23 cellular contexts compared by ENCODE assay signal in genomic region chr6:45921703-45922270, GRCh38.
DNase-seq lines count a peak whose midpoint lies in the region; ATAC-seq and TF ChIP-seq lines count a peak whose summit lies in the region.
"Had no signal": no experiment of that assay in that cellular context is flagged by ENCODE, and none has a peak within 500 bp of the region (broad histone marks: within the 10 kb centered on the region; RNA-seq: fewer than 3 reads in every experiment).

No MANE protein-coding gene starts in this region.

- no peak for TF ChIP-seq RAD21 in SK-N-SH (IDR thresholded peaks at IDR 0.05; ENCODE audit: low read length)

- 41% methylated on average over 6 of the region's 6 CpGs for WGBS in SK-N-SH (ENCODE audit: low lambda C conversion rate)
- 67 to 71% methylated on average over 6 of the region's 6 CpGs for WGBS in esophagus squamous epithelium, 2 donors

- no peak overlapping the region for H3K27ac ChIP-seq in SK-N-SH (ENCODE audit: low read depth in 2 of 2, low read length in 1 of 2)
- H3K27ac ChIP-seq in esophagus squamous epithelium: no peak overlapping the region
- H3K27ac ChIP-seq in CD8-positive, alpha-beta memory T cell (ENCODE audit: low read depth, low read length): no peak overlapping the region

- TF ChIP-seq CTCF in SK-N-SH (IDR thresholded peaks at IDR 0.05) (no peak), fibroblast of mammary gland (conservative IDR thresholded peaks at IDR 0.05; ENCODE audit: control insufficient read depth, insufficient read depth, low read depth, low read length) (no peak), osteocyte (IDR thresholded peaks at IDR 0.05) (no peak), esophagus squamous epithelium (IDR thresholded peaks at IDR 0.05) (no peak)

- no peak for ATAC-seq in SK-N-SH treated with all-trans-retinoic acid at 6 μM for 48 hours

- H3K9me3 ChIP-seq in SK-N-SH (no peaks in the 10 kb centered on the region), esophagus squamous epithelium (no peaks in the 10 kb centered on the region)
- no peaks in the 10 kb centered on the region for H3K9me3 ChIP-seq in CD8-positive, alpha-beta memory T cell (ENCODE audit: low read length)
- H3K9me3 ChIP-seq: BE2C had no signal

- CTCF ChIA-PET in SK-N-SH (lab: Yijun Ruan, JAX): interaction anchor here (1.4 to 2.2 kb wide), 6 partner anchors 9 to 1451 kb away, joined by 3 to 26 read pairs (median 8); no protein-coding TSS in a partner anchor
- CTCF ChIA-PET in CD8-positive, alpha-beta memory T cell (lab: Charles Lee): interaction anchor here (0.8 to 3.9 kb wide), 10 partner anchors 8 to 1447 kb away, joined by 3 to 26 read pairs (median 3); no protein-coding TSS in a partner anchor

- no peak overlapping the region for H3K27ac Mint-ChIP-seq in osteocyte (ENCODE audit: unreplicated experiment)
- peak overlapping the region in 2 of 8 donors; percentile 25 to 55 for H3K27ac Mint-ChIP-seq in CD8-positive, alpha-beta memory T cell
- H3K27ac Mint-ChIP-seq: IgD-negative memory B cell, naive B cell had no signal

- no peak overlapping the region for H3K4me3 ChIP-seq in SK-N-SH (ENCODE audit: low read depth in 2 of 2, low read length in 1 of 2)
- H3K4me3 ChIP-seq in fibroblast of mammary gland (ENCODE audit: control insufficient read depth, low read depth, low read length): no peak overlapping the region
- no peak overlapping the region for H3K4me3 ChIP-seq in esophagus squamous epithelium
- H3K4me3 ChIP-seq in CD8-positive, alpha-beta memory T cell (ENCODE audit: low read length): no peak overlapping the region
- H3K4me3 ChIP-seq: lung, smooth muscle cell had no signal

- no peaks in the 10 kb centered on the region for H4K20me1 ChIP-seq in SK-N-SH (ENCODE audit: insufficient read depth)

- H3K4me2 ChIP-seq in SK-N-SH: no peak overlapping the region

- H3K36me3 ChIP-seq in SK-N-SH (replicated peaks in 1 of 2; ENCODE audit: control insufficient read depth in 1 of 2, insufficient read depth in 2 of 2, low read length in 1 of 2): no peaks in the 10 kb centered on the region
- no peaks in the 10 kb centered on the region for H3K36me3 ChIP-seq in esophagus squamous epithelium
- no peaks in the 10 kb centered on the region for H3K36me3 ChIP-seq in CD8-positive, alpha-beta memory T cell (ENCODE audit: insufficient read depth, low read length)
- H3K36me3 ChIP-seq: BE2C had no signal

- H3K9me2 ChIP-seq in SK-N-SH: no peaks in the 10 kb centered on the region

- H3K27me3 Mint-ChIP-seq in osteocyte (ENCODE audit: unreplicated experiment): no peaks in the 10 kb centered on the region
- no peaks in the 10 kb centered on the region for H3K27me3 Mint-ChIP-seq in CD8-positive, alpha-beta memory T cell
- H3K27me3 Mint-ChIP-seq: IgD-negative memory B cell had no signal

- H3K27me3 ChIP-seq in SK-N-SH (ENCODE audit: insufficient read depth) (no peaks in the 10 kb centered on the region), esophagus squamous epithelium (no peaks in the 10 kb centered on the region)
- no peaks in the 10 kb centered on the region for H3K27me3 ChIP-seq in CD8-positive, alpha-beta memory T cell (ENCODE audit: insufficient read depth, low read length, poor library complexity, severe bottlenecking)
- H3K27me3 ChIP-seq: BE2C had no signal

- H3K9ac ChIP-seq in SK-N-SH: no peak overlapping the region

- DNase-seq in SK-N-SH (no peak), M059J (ENCODE audit: low read depth) (peak; percentile 36), fibroblast of mammary gland (ENCODE audit: low read depth) (peak; percentile 18), osteocyte (ENCODE audit: extremely low spot score, unreplicated experiment) (peak; percentile 36), esophagus squamous epithelium (lab: John Stamatoyannopoulos, UW) (no peak), NCI-H1436 treated with DMSO at 0.1 percent for 48 hours (lab: John Stamatoyannopoulos, UW) (no peak)
- no peak for DNase-seq in CD8-positive, alpha-beta memory T cell
- DNase-seq: activated CD4-positive, CD25-positive, alpha-beta regulatory T cell; activated naive CD4-positive, alpha-beta T cell treated with anti-CD3 and anti-CD28 coated beads, Interleukin-2, amount 50 U/mL, for 16 hours; BE2C; Calu3; erythroblast; glutamatergic neuron; H7; naive B cell; NCI-H1930; SIG-M5; T-helper 9 cell had no signal

- peaks cover 29% of the 10 kb centered on the region for H3K4me1 Mint-ChIP-seq in osteocyte (ENCODE audit: unreplicated experiment)
- peaks cover 5 to 15% (median 11%) of the 10 kb centered on the region in 3 donors for H3K4me1 Mint-ChIP-seq in CD8-positive, alpha-beta memory T cell

- H3K4me1 ChIP-seq in SK-N-SH (ENCODE audit: control insufficient read depth in 1 of 2, insufficient read depth in 2 of 2, low read depth in 1 of 2, low read length in 1 of 2) (0 out of 4 replicates have a peak, but pooled peaks cover 0 to 6% of the 10 kb centered on the region in 2 experiments), esophagus squamous epithelium (peaks cover 0 to 4% (median 4%) of the 10 kb centered on the region in 3 donors)
- H3K4me1 ChIP-seq in CD8-positive, alpha-beta memory T cell (ENCODE audit: insufficient read depth, low read length): no peaks in the 10 kb centered on the region
- H3K4me1 ChIP-seq: BE2C had no signal

- no peaks in the 10 kb centered on the region for H3K79me2 ChIP-seq in SK-N-SH (ENCODE audit: insufficient read depth)

- POLR2A ChIA-PET in SK-N-SH (lab: Yijun Ruan, JAX): no interaction called here
- POLR2A ChIA-PET in CD8-positive, alpha-beta memory T cell (lab: Charles Lee): no interaction called here

- no peak for TF ChIP-seq EP300 in SK-N-SH (IDR thresholded peaks at IDR 0.05; ENCODE audit: borderline replicate concordance in 1 of 2, low read depth in 1 of 2, low read length in 1 of 2)

- no peak for TF ChIP-seq POLR2A in esophagus squamous epithelium (IDR thresholded peaks at IDR 0.05)

- H3F3A ChIP-seq in SK-N-SH (replicated peaks; ENCODE audit: insufficient read depth): no peaks in the 10 kb centered on the region

- H3K4me3 Mint-ChIP-seq in osteocyte (ENCODE audit: unreplicated experiment): no peak overlapping the region
- no peak overlapping the region for H3K4me3 Mint-ChIP-seq in CD8-positive, alpha-beta memory T cell
- H3K4me3 Mint-ChIP-seq: brain, IgD-negative memory B cell, naive B cell had no signal

- H3K36me3 Mint-ChIP-seq in osteocyte (ENCODE audit: unreplicated experiment): no peaks in the 10 kb centered on the region
- peaks cover 3 to 5% (median 3%) of the 10 kb centered on the region in 3 donors for H3K36me3 Mint-ChIP-seq in CD8-positive, alpha-beta memory T cell
- H3K36me3 Mint-ChIP-seq: brain, naive B cell had no signal

- peak overlapping the region; percentile 9; the same call in 1 of the 2 replicates for H2AFZ ChIP-seq in SK-N-SH (ENCODE audit: low read depth)

- intact Hi-C loops in esophagus squamous epithelium (cut with DNase I): no loop called here

- H3K9me3 Mint-ChIP-seq in osteocyte (ENCODE audit: unreplicated experiment): no peaks in the 10 kb centered on the region
- H3K9me3 Mint-ChIP-seq in CD8-positive, alpha-beta memory T cell: no peaks in the 10 kb centered on the region
- H3K9me3 Mint-ChIP-seq: brain, IgD-negative memory B cell, naive B cell had no signal

TF ChIP-seq in SK-N-SH, 30 proteins besides CTCF, POLR2A, EP300 and RAD21 (continues in another document):
- no peak for TF ChIP-seq TEAD4 (IDR thresholded peaks at IDR 0.05; ENCODE audit: borderline replicate concordance, insufficient read depth)
- TF ChIP-seq TCF12 (IDR thresholded peaks at IDR 0.05): no peak
- TF ChIP-seq ELF1 (IDR thresholded peaks at IDR 0.05): no peak
- TF ChIP-seq CHD2 (IDR thresholded peaks at IDR 0.05; ENCODE audit: low read length, partially characterized antibody): no peak
- no peak for TF ChIP-seq JUND (IDR thresholded peaks at IDR 0.05)
- TF ChIP-seq SMC3 (IDR thresholded peaks at IDR 0.05; ENCODE audit: low read depth, low read length): no peak
- TF ChIP-seq, protein P1, sequence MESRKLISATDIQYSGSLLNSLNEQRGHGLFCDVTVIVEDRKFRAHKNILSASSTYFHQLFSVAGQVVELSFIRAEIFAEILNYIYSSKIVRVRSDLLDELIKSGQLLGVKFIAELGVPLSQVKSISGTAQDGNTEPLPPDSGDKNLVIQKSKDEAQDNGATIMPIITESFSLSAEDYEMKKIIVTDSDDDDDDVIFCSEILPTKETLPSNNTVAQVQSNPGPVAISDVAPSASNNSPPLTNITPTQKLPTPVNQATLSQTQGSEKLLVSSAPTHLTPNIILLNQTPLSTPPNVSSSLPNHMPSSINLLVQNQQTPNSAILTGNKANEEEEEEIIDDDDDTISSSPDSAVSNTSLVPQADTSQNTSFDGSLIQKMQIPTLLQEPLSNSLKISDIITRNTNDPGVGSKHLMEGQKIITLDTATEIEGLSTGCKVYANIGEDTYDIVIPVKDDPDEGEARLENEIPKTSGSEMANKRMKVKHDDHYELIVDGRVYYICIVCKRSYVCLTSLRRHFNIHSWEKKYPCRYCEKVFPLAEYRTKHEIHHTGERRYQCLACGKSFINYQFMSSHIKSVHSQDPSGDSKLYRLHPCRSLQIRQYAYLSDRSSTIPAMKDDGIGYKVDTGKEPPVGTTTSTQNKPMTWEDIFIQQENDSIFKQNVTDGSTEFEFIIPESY (IDR thresholded peaks at IDR 0.05; ENCODE audit: borderline replicate concordance, low read depth): no peak

TF ChIP-seq in SK-N-SH treated with all-trans-retinoic acid at 6 μM for 48 hours, 23 proteins besides CTCF, POLR2A, EP300 and RAD21 (continues in another document):
- TF ChIP-seq ZNF70 (CRISPR knock-in tag; IDR thresholded peaks at IDR 0.05) (no peak), ZFP30 (CRISPR knock-in tag; IDR thresholded peaks at IDR 0.05) (no peak), CSRNP3 (CRISPR knock-in tag; IDR thresholded peaks at IDR 0.05) (no peak)

Comparison
In these comparisons a context has a peak if more than half of its experiments do, and no peak if none do; other contexts are left out.
1. DNase-seq: peak in M059J (single experiment), fibroblast of mammary gland (single experiment) and osteocyte (single experiment); none in SK-N-SH (single experiment), esophagus squamous epithelium (single experiment), NCI-H1436 treated with DMSO at 0.1 percent for 48 hours (single experiment) and CD8-positive, alpha-beta memory T cell (0 of 5).